In the genomic region with DNA sequence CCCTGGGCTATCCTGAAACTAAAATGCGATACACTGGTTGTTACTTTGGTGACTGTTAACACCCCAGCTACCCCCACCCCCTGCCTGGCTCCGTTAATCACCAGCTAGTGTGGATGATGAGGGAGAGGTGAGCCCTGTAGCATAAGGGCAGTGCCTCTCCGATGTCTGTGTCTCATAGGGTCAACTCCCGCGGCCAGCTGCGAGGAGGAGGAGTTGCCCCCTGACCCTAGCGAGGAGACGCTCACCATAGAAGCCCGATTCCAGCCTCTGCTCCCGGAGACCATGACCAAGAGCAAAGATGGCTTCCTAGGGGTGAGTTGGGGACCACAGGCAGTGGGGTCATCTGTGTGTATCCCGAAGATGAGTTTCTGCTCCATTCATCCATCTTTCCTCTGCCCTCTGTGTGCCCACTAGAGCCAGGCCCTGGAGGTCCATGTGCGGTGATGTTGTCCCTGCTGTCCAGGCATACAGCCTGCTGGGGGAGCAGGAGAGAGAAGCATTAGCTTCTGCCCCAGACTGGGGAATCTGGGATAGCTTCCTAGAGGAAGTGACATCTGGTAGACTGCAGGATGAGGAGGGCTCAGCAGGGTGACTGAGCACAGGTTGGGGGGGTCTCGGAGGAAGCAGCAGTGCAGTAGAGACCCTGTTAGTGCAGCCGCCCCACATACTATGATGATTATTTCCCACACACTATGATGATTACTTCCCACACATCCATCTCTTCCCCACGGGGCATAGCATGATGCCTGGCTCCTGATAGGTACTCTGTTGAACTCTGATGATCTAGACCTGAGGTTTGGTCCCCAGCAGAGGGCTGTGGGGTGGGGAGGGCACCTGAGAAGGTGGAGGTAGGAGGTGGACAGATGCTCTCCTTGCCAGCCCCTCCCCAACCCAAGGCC, we compare ENCODE assay signal across 14 cellular contexts. TPM values are rescaled to one million over a fixed set of nuclear protein-coding genes. Genes with fewer than 3 reads are reported as not detected.
DNase-seq lines count a peak whose midpoint lies in the region; ATAC-seq and TF ChIP-seq lines count a peak whose summit lies in the region.
"Had no signal": no experiment of that assay in that cellular context is flagged by ENCODE, and none has a peak within 500 bp of the region (broad histone marks: within the 10 kb centered on the region; RNA-seq: fewer than 3 reads in every experiment).

No MANE protein-coding gene starts in this region.

- no peak overlapping the region for H3K4me3 ChIP-seq in mammary epithelial cell (replicated peaks in 1 of 3; ENCODE audit: insufficient read depth in 1 of 3, low read depth in 2 of 3, low read length in 3 of 3)
- H3K4me3 ChIP-seq in osteoblast (ENCODE audit: insufficient read depth, low read length), result no peak overlapping the region
- no peak overlapping the region for H3K4me3 ChIP-seq in tibial nerve
- H3K4me3 ChIP-seq: MG63 had no signal

- peaks cover 2% of the 10 kb centered on the region for H3K79me2 ChIP-seq in mammary epithelial cell (ENCODE audit: insufficient read depth, low read length)
- peaks cover 34% of the 10 kb centered on the region for H3K79me2 ChIP-seq in osteoblast (ENCODE audit: insufficient read depth, low read length)

- dilution Hi-C loops in mammary epithelial cell (cut with HindIII; ENCODE audit: low sequenced_read_pairs), result loop anchor here (5.0 kb wide), 1 partner anchor 38 kb away; no protein-coding TSS in a partner anchor

- no peak overlapping the region for H3K27ac ChIP-seq in mammary epithelial cell (ENCODE audit: insufficient read depth, low read depth, low read length)
- peak overlapping the region; percentile 77 for H3K27ac ChIP-seq in osteoblast (ENCODE audit: low read depth, low read length)
- H3K27ac ChIP-seq in tibial nerve, result peak overlapping the region; percentile 4 to 89 (median 64)

- no peak for TF ChIP-seq CTCF in MCF 10A (IDR thresholded peaks at IDR 0.05; ENCODE audit: unreplicated experiment)
- TF ChIP-seq CTCF in mammary epithelial cell (conservative IDR thresholded peaks at IDR 0.05 in 1 of 2, IDR thresholded peaks at IDR 0.05 in 1 of 2; ENCODE audit: extremely low read depth in 1 of 2, insufficient read depth in 1 of 2, low read depth in 1 of 2, low read length in 2 of 2), result no peak
- TF ChIP-seq CTCF in osteoblast (IDR thresholded peaks at IDR 0.05; ENCODE audit: extremely low read depth, low read depth, low read length), result no peak
- TF ChIP-seq CTCF in tibial nerve (IDR thresholded peaks at IDR 0.05), result no peak

- no peak for DNase-seq in MCF 10A (ENCODE audit: unreplicated experiment)
- no peak for DNase-seq in mammary epithelial cell
- peak; percentile 58 for DNase-seq in dermis blood vessel endothelial cell
- DNase-seq in osteoblast (ENCODE audit: insufficient read length, low spot score, missing footprints), result peak; percentile 90
- no peak for DNase-seq in tibial nerve (ENCODE audit: low spot score in 2 of 2)
- DNase-seq in NOMO-1 treated with dmso at 0.1 percent for 144 hours (lab: John Stamatoyannopoulos, UW; ENCODE audit: unreplicated experiment), result no peak
- DNase-seq: activated T-cell treated with anti-CD3 and anti-CD28 coated beads, Interleukin-2, amount 50 U/mL, for 1 hour; DMS153; NCI-H2171 had no signal

- no peak for TF ChIP-seq EP300 in tibial nerve (IDR thresholded peaks at IDR 0.05)

- H3K27ac Mint-ChIP-seq in MCF 10A (ENCODE audit: low read depth, unreplicated experiment), result peak overlapping the region; percentile 73
- H3K27ac Mint-ChIP-seq: WTC11 had no signal

- no peaks in the 10 kb centered on the region for H3K36me3 Mint-ChIP-seq in MCF 10A (ENCODE audit: insufficient read depth, unreplicated experiment)

- ATAC-seq in HG03159 (IDR thresholded peaks at IDR 0.05; ENCODE audit: unreplicated experiment) (no peak), HG03378 (IDR thresholded peaks at IDR 0.05; ENCODE audit: unreplicated experiment) (no peak)
- ATAC-seq: WTC11 had no signal

- WGBS in mammary epithelial cell (ENCODE audit: low coverage, missing lambda C conversion rate), result 90% methylated on average over 15 of the region's 15 CpGs
- WGBS in tibial nerve, 2 donors, result 51 to 57% methylated on average over 15 of the region's 15 CpGs

- POLR2A ChIA-PET in MCF 10A (lab: Yijun Ruan, JAX), result interaction anchor here (0.5 to 1.0 kb wide), 4 partner anchors 13 to 1400 kb away, joined by 3 to 4 read pairs (median 4); partner anchors contain the start of gene MTFR1L

- no peaks in the 10 kb centered on the region for H3K9me3 ChIP-seq in mammary epithelial cell (replicated peaks; ENCODE audit: insufficient read depth, low read length)
- H3K9me3 ChIP-seq in osteoblast (ENCODE audit: low read depth, low read length), result no peaks in the 10 kb centered on the region
- no peaks in the 10 kb centered on the region for H3K9me3 ChIP-seq in tibial nerve
- H3K9me3 ChIP-seq: MG63 had no signal

- H3K36me3 ChIP-seq in mammary epithelial cell (ENCODE audit: insufficient read depth, low read length) (no peaks in the 10 kb centered on the region), osteoblast (ENCODE audit: insufficient read depth, low read length) (peaks cover 35% of the 10 kb centered on the region), tibial nerve (peaks cover 0 to 38% (median 0%) of the 10 kb centered on the region in 3 donors)

- H3K4me1 Mint-ChIP-seq in MCF 10A (ENCODE audit: insufficient read depth, unreplicated experiment), result peaks cover 16% of the 10 kb centered on the region

- no peak overlapping the region for H3K9ac ChIP-seq in mammary epithelial cell (ENCODE audit: insufficient read depth, low read length)

- CTCF ChIA-PET in MCF 10A (lab: Yijun Ruan, JAX), result interaction anchor here (0.6 kb wide), 1 partner anchor 1169 kb away, joined by 3 read pairs; no protein-coding TSS in a partner anchor
- CTCF ChIA-PET in mammary epithelial cell (lab: Charles Lee; ENCODE audit: low non-redundant PET), result no interaction called here

- H3K27me3 Mint-ChIP-seq in MCF 10A (ENCODE audit: insufficient read depth, unreplicated experiment), result no peaks in the 10 kb centered on the region

- H4K20me1 ChIP-seq in mammary epithelial cell (ENCODE audit: insufficient read depth, low read length) (no peaks in the 10 kb centered on the region), osteoblast (ENCODE audit: insufficient read depth, low read length) (peaks cover 21% of the 10 kb centered on the region)

- no peaks in the 10 kb centered on the region for H3K9me3 Mint-ChIP-seq in MCF 10A (ENCODE audit: unreplicated experiment)
- H3K9me3 Mint-ChIP-seq: WTC11 had no signal

- intact Hi-C loops in MCF 10A (cut with micrococcal nuclease) (no loop called here), mammary epithelial cell (cut with micrococcal nuclease) (no loop called here)

- H3K4me2 ChIP-seq in mammary epithelial cell (ENCODE audit: insufficient read depth, low read depth, low read length) (no peak overlapping the region), osteoblast (ENCODE audit: insufficient read depth, low read length) (peak overlapping the region; percentile 51)

- BruUV-seq in MCF 10A (replicated peaks; lab: Mats Ljungman, UMichigan), result no TSS peak
- no TSS peak for BruUV-seq in mammary epithelial cell (replicated peaks; lab: Mats Ljungman, UMichigan)

- no peak for TF ChIP-seq POLR2A in tibial nerve (IDR thresholded peaks at IDR 0.05)

- H2AFZ ChIP-seq in mammary epithelial cell (ENCODE audit: low read depth, low read length) (no peak overlapping the region), osteoblast (ENCODE audit: low read length) (no peak overlapping the region)

- H3K27me3 ChIP-seq in mammary epithelial cell (ENCODE audit: insufficient read depth, low read length), result no peaks in the 10 kb centered on the region
- H3K27me3 ChIP-seq in osteoblast (ENCODE audit: insufficient read depth, low read length), result no peaks in the 10 kb centered on the region
- H3K27me3 ChIP-seq in tibial nerve, result no peaks in the 10 kb centered on the region
- H3K27me3 ChIP-seq: MG63 had no signal

- H3K4me1 ChIP-seq in mammary epithelial cell (ENCODE audit: insufficient read depth, low read length) (peaks cover 11% of the 10 kb centered on the region), osteoblast (ENCODE audit: insufficient read depth, low read length) (peaks cover 37% of the 10 kb centered on the region), tibial nerve (peaks cover 0 to 90% (median 50%) of the 10 kb centered on the region in 4 donors)

- H3K4me3 Mint-ChIP-seq in MCF 10A (ENCODE audit: unreplicated experiment), result no peak overlapping the region
- H3K4me3 Mint-ChIP-seq: WTC11 had no signal

- in situ Hi-C loops in mammary epithelial cell (cut with MboI; ENCODE audit: low sequenced_read_pairs in 2 of 2), result loop anchor here in 1 of 2 donors (25.0 kb wide), 1 partner anchor 568 kb away; the partner anchor contains the start of genes RSRP1 and SYF2

RNA-seq across cellular contexts. Expression of gene SELENON, which starts 5.2 kb away (rescaled TPM):
- 21.8 and 25.5 TPM in 2 replicates for total RNA-seq in MCF 10A (2022)
- 10 to 100 TPM; 14.3 to 53.9 TPM for total RNA-seq in mammary epithelial cell
- 41.7 TPM for polyA plus RNA-seq in mammary epithelial cell
- polyA minus RNA-seq in mammary epithelial cell, result 70.3 TPM
- 34.7 and 100 TPM in 2 replicates for total RNA-seq in dermis blood vessel endothelial cell
- total RNA-seq in osteoblast, result 33.7 and 45.1 TPM in 2 replicates
- 10 to 100 TPM; 17.6 to 54.0 (median 36.8) TPM for total RNA-seq in tibial nerve

RNA-seq across cellular contexts. Expression of gene MTFR1L, which starts 14.5 kb away (rescaled TPM):
- 39.3 and 42.2 TPM in 2 replicates for total RNA-seq in MCF 10A (2022)
- total RNA-seq in mammary epithelial cell, result 10 to 100 TPM; 31.2 to 39.0 TPM
- 27.1 TPM for polyA plus RNA-seq in mammary epithelial cell
- polyA minus RNA-seq in mammary epithelial cell, result 44.1 TPM
- 27.4 and 34.7 TPM in 2 replicates for total RNA-seq in dermis blood vessel endothelial cell
- 46.6 and 47.4 TPM in 2 replicates for total RNA-seq in osteoblast
- 10 to 100 TPM; 65.7 to 99.4 (median 77.2) TPM for total RNA-seq in tibial nerve

RNA-seq across cellular contexts. Expression of gene AUNIP, which starts 54.0 kb away (rescaled TPM):
- total RNA-seq in MCF 10A (2022) (5.2 and 9.4 TPM in 2 replicates), mammary epithelial cell (1 to 10 TPM; 5.7 to 9.3 TPM), dermis blood vessel endothelial cell (2.0 and 5.2 TPM in 2 replicates), osteoblast (0.72 and 0.88 TPM in 2 replicates), tibial nerve (not detected)
- polyA plus RNA-seq in mammary epithelial cell, result 9.9 TPM
- polyA minus RNA-seq in mammary epithelial cell, result 10.2 TPM
- total RNA-seq: aorta had no signal
- polyA plus RNA-seq: aorta had no signal

Comparison
In these comparisons a context has a peak if more than half of its experiments do, and no peak if none do; other contexts are left out.
1. DNase-seq: peak in dermis blood vessel endothelial cell (single experiment) and osteoblast (single experiment); none in MCF 10A (single experiment), mammary epithelial cell (single experiment), tibial nerve (0 of 2) and NOMO-1 treated with dmso at 0.1 percent for 144 hours (single experiment).